Comparison of ENCODE assay signal across 14 cellular contexts in genomic region chr9:121883281-121884056, GRCh38.
DNase-seq lines count a peak whose midpoint lies in the region; ATAC-seq and TF ChIP-seq lines count a peak whose summit lies in the region.
"Had no signal": no experiment of that assay in that cellular context is flagged by ENCODE, and none has a peak within 500 bp of the region (broad histone marks: within the 10 kb centered on the region; RNA-seq: fewer than 3 reads in every experiment).

No MANE protein-coding gene starts in this region.

- TF ChIP-seq CTCF in fibroblast of the aortic adventitia (IDR thresholded peaks at IDR 0.05; ENCODE audit: insufficient read depth, low read length) = no peak
- no peak for TF ChIP-seq CTCF in progenitor cell of endocrine pancreas (IDR thresholded peaks at IDR 0.05; ENCODE audit: unreplicated experiment)

- no peak overlapping the region for H3K27ac Mint-ChIP-seq in progenitor cell of endocrine pancreas
- H3K27ac Mint-ChIP-seq: stimulated activated naive CD8-positive, alpha-beta T cell treated with anti-CD3 and anti-CD28 coated beads, Interleukin-15, Interleukin-2, amounts not matched to agents 100 ng/mL and 50 ng/mL, for 24 hours had no signal

- no peaks in the 10 kb centered on the region for H3K9me3 Mint-ChIP-seq in progenitor cell of endocrine pancreas (ENCODE audit: low read depth)
- H3K9me3 Mint-ChIP-seq: stimulated activated naive CD8-positive, alpha-beta T cell treated with anti-CD3 and anti-CD28 coated beads, Interleukin-15, Interleukin-2, amounts not matched to agents 100 ng/mL and 50 ng/mL, for 24 hours had no signal

- no peak for ATAC-seq in HG03520 (IDR thresholded peaks at IDR 0.05; ENCODE audit: unreplicated experiment)
- ATAC-seq: left colon had no signal

- peak overlapping the region; percentile 29 for H3K4me3 Mint-ChIP-seq in progenitor cell of endocrine pancreas (ENCODE audit: low read depth)
- H3K4me3 Mint-ChIP-seq: stimulated activated naive CD8-positive, alpha-beta T cell treated with anti-CD3 and anti-CD28 coated beads, Interleukin-15, Interleukin-2, amounts not matched to agents 100 ng/mL and 50 ng/mL, for 24 hours had no signal

- DNase-seq in DMS53 (lab: John Stamatoyannopoulos, UW) (peak; percentile 23), DMS53 treated with DMSO at 0.1 percent for 48 hours (lab: John Stamatoyannopoulos, UW; ENCODE audit: unreplicated experiment) (no peak), SKM-1 (lab: John Stamatoyannopoulos, UW; ENCODE audit: unreplicated experiment) (peak; percentile 70), fibroblast of the aortic adventitia (ENCODE audit: low read depth) (peak; percentile 52), progenitor cell of endocrine pancreas (ENCODE audit: low spot score, unreplicated experiment) (no peak), T-helper 2 cell (no peak)
- DNase-seq in activated CD4-positive, alpha-beta T cell treated with anti-CD3 and anti-CD28 coated beads for 1 hour = no peak
- DNase-seq: activated T-cell treated with anti-CD3 and anti-CD28 coated beads, Interleukin-2, amount 50 U/mL, for 1 hour; left colon; NCI-H1694 treated with DMSO at 0.1 percent for 48 hours; stimulated activated CD4-positive, alpha-beta T cell treated with anti-CD3 and anti-CD28 coated beads, Interleukin-2, amount 100 ng/mL, for 48 hours had no signal

- peaks cover 27% of the 10 kb centered on the region for H3K4me1 Mint-ChIP-seq in progenitor cell of endocrine pancreas (ENCODE audit: low read depth)

- H3K4me3 ChIP-seq in fibroblast of the aortic adventitia (ENCODE audit: low read depth, low read length) = no peak overlapping the region
- H3K4me3 ChIP-seq: cardiac muscle cell had no signal

- peaks cover 29% of the 10 kb centered on the region for H3K27me3 Mint-ChIP-seq in progenitor cell of endocrine pancreas
- H3K27me3 Mint-ChIP-seq: stimulated activated naive CD8-positive, alpha-beta T cell treated with anti-CD3 and anti-CD28 coated beads, Interleukin-15, Interleukin-2, amounts not matched to agents 100 ng/mL and 50 ng/mL, for 24 hours had no signal

- H3K36me3 Mint-ChIP-seq in progenitor cell of endocrine pancreas (ENCODE audit: insufficient read depth) = no peaks in the 10 kb centered on the region

Comparison
In these comparisons a context has a peak if more than half of its experiments do, and no peak if none do; other contexts are left out.
1. DNase-seq: peak in DMS53 (single experiment), SKM-1 (single experiment) and fibroblast of the aortic adventitia (single experiment); none in DMS53 treated with DMSO at 0.1 percent for 48 hours (single experiment), progenitor cell of endocrine pancreas (single experiment), T-helper 2 cell (0 of 5) and activated CD4-positive, alpha-beta T cell treated with anti-CD3 and anti-CD28 coated beads for 1 hour (single experiment).